In genomic region chr7:42714361-42714760, GRCh38 we compare ENCODE assay signal across 25 cellular contexts.
"Had no signal": no experiment of that assay in that cellular context is flagged by ENCODE, and none has a peak within 500 bp of the region (broad histone marks: within the 10 kb centered on the region; RNA-seq: fewer than 3 reads in every experiment).

No MANE protein-coding gene starts in this region.

- H3K4me1 Mint-ChIP-seq: immature natural killer cell, naive B cell had no signal

- H3K4me3 ChIP-seq: coronary artery, dorsolateral prefrontal cortex, esophagus squamous epithelium, gastroesophageal sphincter, heart left ventricle, hepatocyte, left lung, lower lobe of right lung had no signal

- FAIRE-seq: colon, endothelial cell of umbilical vein, frontal cortex, kidney had no signal

- H3K27me3 ChIP-seq: esophagus squamous epithelium, gastroesophageal sphincter, heart left ventricle, hepatocyte, left lung had no signal

- DNase-seq: dermis blood vessel endothelial cell; dorsolateral prefrontal cortex; effector CD4-positive, alpha-beta T cell; effector memory CD4-positive, alpha-beta T cell; esophagus squamous epithelium; foreskin keratinocyte; heart left ventricle; hypothalamus; immature natural killer cell; islet precursor cell; kidney; kidney glomerular epithelial cell; left colon; left lung; left ventricle myocardium superior; lower lobe of right lung; mesenchymal stem cell; midbrain; naive B cell had no signal

- H2AFZ ChIP-seq: hepatocyte had no signal

- H3K9me3 ChIP-seq: esophagus squamous epithelium had no signal

- H3K4me1 ChIP-seq: esophagus squamous epithelium, foreskin keratinocyte, gastroesophageal sphincter, heart left ventricle, left lung, lower lobe of right lung had no signal

- H3K36me3 Mint-ChIP-seq: immature natural killer cell, naive B cell had no signal

- H3K4me3 Mint-ChIP-seq: immature natural killer cell, naive B cell had no signal

- H3K27ac Mint-ChIP-seq: immature natural killer cell, naive B cell had no signal

- H3K36me3 ChIP-seq: esophagus squamous epithelium, gastroesophageal sphincter, heart left ventricle, left lung, lower lobe of right lung had no signal

- ATAC-seq: foreskin keratinocyte, heart left ventricle, left colon, left lung, left ventricle myocardium superior, lower lobe of right lung had no signal

- H3K79me2 ChIP-seq: hepatocyte had no signal

- H3K27ac ChIP-seq: coronary artery, dorsolateral prefrontal cortex, esophagus squamous epithelium, foreskin keratinocyte, gastroesophageal sphincter, heart left ventricle, hepatocyte, left lung, lower lobe of right lung had no signal

- H3K4me2 ChIP-seq: hepatocyte had no signal
